8 cellular contexts compared by ENCODE assay signal in the genomic region with DNA sequence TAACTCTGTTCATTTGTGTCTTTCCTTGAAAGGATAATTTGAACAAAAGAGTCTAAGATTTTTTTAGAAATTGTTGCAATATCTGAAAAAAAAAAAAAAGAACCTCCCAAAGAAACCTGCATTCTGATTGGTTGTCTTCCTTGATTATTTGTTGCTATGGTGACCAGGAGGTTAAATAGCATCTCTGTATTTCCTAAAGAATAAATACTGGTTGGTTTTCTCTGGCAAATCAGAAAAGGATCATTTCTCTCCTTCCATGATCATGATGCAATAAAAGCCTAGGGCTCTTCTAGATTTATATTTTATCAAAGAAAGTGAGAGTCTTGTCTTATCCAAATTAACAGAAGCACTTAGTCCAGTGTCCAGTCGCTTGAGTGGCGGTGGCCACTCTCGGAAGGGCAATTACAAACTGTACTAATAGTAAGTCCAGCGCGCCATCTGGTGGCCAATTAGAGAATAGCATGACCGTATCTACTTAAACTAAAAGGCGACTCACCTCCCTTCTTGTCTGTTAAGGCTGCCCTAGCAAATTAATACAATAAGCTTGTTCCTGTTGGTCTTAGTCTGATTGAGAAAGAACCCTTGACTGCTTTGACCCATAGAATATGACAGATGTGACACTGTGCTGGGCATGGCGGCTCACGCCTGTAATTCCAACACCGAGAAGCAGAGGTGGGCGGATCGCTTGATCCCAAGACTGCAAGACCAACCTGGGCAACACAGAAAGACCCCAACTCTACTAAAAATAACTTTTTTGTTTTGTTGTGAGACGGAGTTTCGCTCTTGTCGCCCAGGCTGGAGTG. TPM values are rescaled to one million over a fixed set of nuclear protein-coding genes. Genes with fewer than 3 reads are reported as not detected.
DNase-seq lines count a peak whose midpoint lies in the region; ATAC-seq, FAIRE-seq and TF ChIP-seq lines count a peak whose summit lies in the region.

No MANE protein-coding gene starts in this region.

- no peak overlapping the region for H3K4me2 ChIP-seq in HepG2 (ENCODE audit: low read depth, low read length)

- no peak overlapping the region for H3K4me3 ChIP-seq in HEK293 (ENCODE audit: low read depth, low read length)
- no peak overlapping the region for H3K4me3 ChIP-seq in colonic mucosa
- H3K4me3 ChIP-seq in HepG2 (replicated peaks in 1 of 3; ENCODE audit: insufficient read depth in 1 of 3, low read depth in 2 of 3, low read length in 3 of 3) = no peak overlapping the region

- BruUV-seq in HepG2 (replicated peaks; lab: Mats Ljungman, UMichigan) = no TSS peak

- H3K27me3 Mint-ChIP-seq in activated CD4-positive, alpha-beta T cell treated with anti-CD3 and anti-CD28 coated beads, Interleukin-2, amount 10 ng/mL, durations not matched to agents 24 days and 14 days = peaks cover 9% of the 10 kb centered on the region

- TF ChIP-seq CTCF in HEK293 (tag by site-specific recombination; IDR thresholded peaks at IDR 0.05) = peak; percentile 75
- peak; percentile 77 for TF ChIP-seq CTCF in colonic mucosa (IDR thresholded peaks at IDR 0.05)
- peak; percentile 83 for TF ChIP-seq CTCF in HepG2 (CRISPR knock-in tag; IDR thresholded peaks at IDR 0.05)

- H3K4me3 Mint-ChIP-seq in activated CD4-positive, alpha-beta T cell treated with anti-CD3 and anti-CD28 coated beads, Interleukin-2, amount 10 ng/mL, durations not matched to agents 24 days and 14 days = no peak overlapping the region

- H3K4me1 ChIP-seq in HEK293 (ENCODE audit: control insufficient read depth, insufficient read depth, low read length) = no peaks in the 10 kb centered on the region; the same call in 1 of the 2 replicates
- H3K4me1 ChIP-seq in colonic mucosa = no peaks in the 10 kb centered on the region
- H3K4me1 ChIP-seq in HepG2 (ENCODE audit: insufficient read depth, low read length) = peaks cover 9% of the 10 kb centered on the region

- 39% methylated on average over 12 of the region's 15 CpGs for WGBS in HepG2 (ENCODE audit: low lambda C conversion rate)

- peak; percentile 83 for FAIRE-seq in HepG2 (lab: Jason Lieb, UNC)

- peaks cover 6% of the 10 kb centered on the region for H3K4me1 Mint-ChIP-seq in activated CD4-positive, alpha-beta T cell treated with anti-CD3 and anti-CD28 coated beads, Interleukin-2, amount 10 ng/mL, durations not matched to agents 24 days and 14 days

- peak; percentile 60; the same call in 1 of the 2 replicates for TF ChIP-seq RAD21 in HepG2 (CRISPR knock-in tag; IDR thresholded peaks at IDR 0.05)

- TF ChIP-seq POLR2A in HepG2 (IDR thresholded peaks at IDR 0.05; ENCODE audit: insufficient read depth in 1 of 2, low read depth in 2 of 2, low read length in 2 of 2) = no peak

- H3K9me3 ChIP-seq in HEK293 (ENCODE audit: control insufficient read depth, insufficient read depth, low read depth, low read length) (no peaks in the 10 kb centered on the region), colonic mucosa (no peaks in the 10 kb centered on the region), HepG2 (ENCODE audit: low read length) (no peaks in the 10 kb centered on the region)

- H3K27me3 ChIP-seq in colonic mucosa (no peaks in the 10 kb centered on the region), HepG2 (ENCODE audit: control insufficient read depth in 1 of 2, insufficient read depth in 2 of 2, low read length in 2 of 2) (no peaks in the 10 kb centered on the region)

- H4K20me1 ChIP-seq in HepG2 (ENCODE audit: insufficient read depth, low read length) = no peaks in the 10 kb centered on the region

- intact Hi-C loops in activated CD4-positive, alpha-beta T cell treated with anti-CD3 and anti-CD28 coated beads, Interleukin-2, amount 10 ng/mL, durations not matched to agents 24 days and 14 days (cut with micrococcal nuclease) = loop anchor here (1.0 kb wide), 2 partner anchors 13 to 26 kb away; no protein-coding TSS in a partner anchor
- intact Hi-C loops in colonic mucosa (cut with DNase I) = no loop called here
- intact Hi-C loops in HepG2 (cut with micrococcal nuclease; ENCODE audit: unreplicated experiment) = loop anchor here (1.0 kb wide), 1 partner anchor 13 kb away; no protein-coding TSS in a partner anchor

- H3K36me3 Mint-ChIP-seq in activated CD4-positive, alpha-beta T cell treated with anti-CD3 and anti-CD28 coated beads, Interleukin-2, amount 10 ng/mL, durations not matched to agents 24 days and 14 days (ENCODE audit: low read depth) = no peaks in the 10 kb centered on the region

- H3K27ac ChIP-seq in HEK293 (ENCODE audit: extremely low read depth, low read depth, low read length) (no peak overlapping the region), colonic mucosa (no peak overlapping the region), HepG2 (ENCODE audit: extremely low read length, insufficient read depth, low read length) (no peak overlapping the region)

- in situ Hi-C loops in HepG2 (cut with HindIII; ENCODE audit: extremely low pct_ligation_motif_present, low pct_unique_long_range_greater_than_20kb) = no loop called here

- POLR2A ChIA-PET in HEK293 (lab: Yijun Ruan, JAX) (interaction anchor here (0.7 kb wide), 1 partner anchor 209 kb away, joined by 3 read pairs; no protein-coding TSS in a partner anchor), HepG2 (lab: Yijun Ruan, JAX) (no interaction called here)

- H3K27ac Mint-ChIP-seq in activated CD4-positive, alpha-beta T cell treated with anti-CD3 and anti-CD28 coated beads, Interleukin-2, amount 10 ng/mL, durations not matched to agents 24 days and 14 days = no peak overlapping the region

- DNase-seq in AG20443 (ENCODE audit: low spot score) (peak; percentile 81), NCI-H526 treated with DMSO at 0.1 percent for 48 hours (lab: John Stamatoyannopoulos, UW) (peak; percentile 54), colonic mucosa (peak; percentile 93), HepG2 (ENCODE audit: low spot score) (peak; percentile 79)
- peak; percentile 92 for DNase-seq in activated CD4-positive, alpha-beta T cell treated with anti-CD3 and anti-CD28 coated beads, Interleukin-2, amount 10 ng/mL, durations not matched to agents 24 days and 14 days
- DNase-seq in stimulated activated CD4-positive, alpha-beta T cell treated with anti-CD3 and anti-CD28 coated beads, Interleukin-4, amount 100 ng/mL, for 4 hours = peak; percentile 72

- H3K79me2 ChIP-seq in HepG2 (ENCODE audit: insufficient read depth, low read length) = no peaks in the 10 kb centered on the region

- H3K9ac ChIP-seq in colonic mucosa (ENCODE audit: low read depth in 2 of 2, low read length in 2 of 2) = no peak overlapping the region
- H3K9ac ChIP-seq in HepG2 (ENCODE audit: insufficient read depth, low read depth, low read length) = no peak overlapping the region

- ATAC-seq in HepG2 = peak; percentile 77
- ATAC-seq in GM19324 (IDR thresholded peaks at IDR 0.05; ENCODE audit: low FRiP score, unreplicated experiment) = no peak

- CTCF ChIA-PET in HEK293 (lab: Yijun Ruan, JAX) (interaction anchor here (0.6 to 8.8 kb wide), 34 partner anchors 9 to 886 kb away, joined by 3 to 166 read pairs (median 4); a partner anchor contains a TSS), HepG2 (lab: Yijun Ruan, JAX; ENCODE audit: low intra/inter-chr PET ratio, low total read pairs) (interaction anchor here (0.7 to 1.6 kb wide), 3 partner anchors 13 to 147 kb away, joined by 3 to 27 read pairs (median 5); no protein-coding TSS in a partner anchor)

- no peaks in the 10 kb centered on the region for H3K36me3 ChIP-seq in HEK293 (ENCODE audit: control insufficient read depth in 2 of 2, insufficient read depth in 1 of 2, low read length in 2 of 2)
- no peaks in the 10 kb centered on the region for H3K36me3 ChIP-seq in colonic mucosa
- H3K36me3 ChIP-seq in HepG2 (replicated peaks in 1 of 2; ENCODE audit: control insufficient read depth in 1 of 2, insufficient read depth in 2 of 2, low read length in 2 of 2) = no peaks in the 10 kb centered on the region

- H3K9me3 Mint-ChIP-seq in activated CD4-positive, alpha-beta T cell treated with anti-CD3 and anti-CD28 coated beads, Interleukin-2, amount 10 ng/mL, durations not matched to agents 24 days and 14 days = no peaks in the 10 kb centered on the region

- H2AFZ ChIP-seq in HepG2 (ENCODE audit: low read length) = no peak overlapping the region

- TF ChIP-seq EP300 in HepG2 (IDR thresholded peaks at IDR 0.05; ENCODE audit: low read depth in 2 of 2, low read length in 2 of 2) (no peak), HepG2 (CRISPR knock-in tag; IDR thresholded peaks at IDR 0.05; ENCODE audit: borderline replicate concordance) (no peak)

RNA-seq across cellular contexts. Expression of a gene that starts 47.0 kb away (rescaled TPM):
- not detected in 2 replicates for total RNA-seq in activated CD4-positive, alpha-beta T cell treated with anti-CD3 and anti-CD28 coated beads, Interleukin-2, amount 10 ng/mL, durations not matched to agents 24 days and 14 days
- total RNA-seq in colonic mucosa (under 1 TPM; 0.27 to 0.29 TPM), HepG2 (2016; rRNA removed; fragmentation: Illumina TruSeq; extraction: Trizol) (not detected in 2 replicates)
- total RNA-seq in HepG2 (2016; cell fraction: cytosol; rRNA removed; fragmentation: Illumina TruSeq; extraction: Trizol; ENCODE audit: low read depth) = not detected in 2 replicates
- total RNA-seq in HepG2 (2016; cell fraction: insoluble cytoplasmic fraction; rRNA removed; fragmentation: Illumina TruSeq; extraction: Trizol) = not detected in 2 replicates
- total RNA-seq in HepG2 (2016; cell fraction: membrane; rRNA removed; fragmentation: Illumina TruSeq; extraction: Trizol) = not detected in 2 replicates
- total RNA-seq in HepG2 (2016; cell fraction: nucleus; rRNA removed; fragmentation: Illumina TruSeq; extraction: Trizol) = not detected in 2 replicates
- polyA plus RNA-seq in HepG2 (2011; rRNA removed) = not detected in 2 replicates
- polyA plus RNA-seq in HepG2 (2011; cell fraction: cytosol; rRNA removed) = not detected in 2 replicates
- polyA plus RNA-seq in HepG2 (2011; cell fraction: nucleus; rRNA removed) = 0.02 TPM in 1 of 2 replicates, not detected in the other
- polyA plus RNA-seq in HepG2 (2012) = not detected in 2 replicates
- polyA plus RNA-seq in HepG2 (2016; cell fraction: cytosol; fragmentation: Illumina TruSeq; extraction: Trizol; ENCODE audit: low read depth) = not detected in 2 replicates
- not detected in 2 replicates for polyA plus RNA-seq in HepG2 (2016; cell fraction: insoluble cytoplasmic fraction; fragmentation: Illumina TruSeq; extraction: Trizol; ENCODE audit: low read depth)
- not detected in 2 replicates for polyA plus RNA-seq in HepG2 (2016; cell fraction: membrane; fragmentation: Illumina TruSeq; extraction: Trizol; ENCODE audit: low read depth)
- polyA plus RNA-seq in HepG2 (2016; cell fraction: nucleus; fragmentation: Illumina TruSeq; extraction: Trizol; ENCODE audit: insufficient read depth, low read depth) = not detected in 2 replicates
- polyA minus RNA-seq in HepG2 (2011; rRNA and poly(A)+ RNA removed; ENCODE audit: low replicate concordance) = 0.07 TPM in 1 of 2 replicates, not detected in the other
- not detected in 2 replicates for polyA minus RNA-seq in HepG2 (2011; cell fraction: cytosol; rRNA and poly(A)+ RNA removed)
- not detected in 2 replicates for polyA minus RNA-seq in HepG2 (2011; cell fraction: nucleus; rRNA and poly(A)+ RNA removed)

RNA-seq across cellular contexts. Expression of a gene that starts 58.5 kb away (rescaled TPM):
- 477 and 479 TPM in 2 replicates for total RNA-seq in activated CD4-positive, alpha-beta T cell treated with anti-CD3 and anti-CD28 coated beads, Interleukin-2, amount 10 ng/mL, durations not matched to agents 24 days and 14 days
- total RNA-seq in colonic mucosa = 100 to 1,000 TPM; 309 to 444 TPM
- total RNA-seq in HepG2 (2016; rRNA removed; fragmentation: Illumina TruSeq; extraction: Trizol) = 258 and 314 TPM in 2 replicates
- total RNA-seq in HepG2 (2016; cell fraction: cytosol; rRNA removed; fragmentation: Illumina TruSeq; extraction: Trizol; ENCODE audit: low read depth) = 219 and 253 TPM in 2 replicates
- total RNA-seq in HepG2 (2016; cell fraction: insoluble cytoplasmic fraction; rRNA removed; fragmentation: Illumina TruSeq; extraction: Trizol) = 270 and 297 TPM in 2 replicates
- total RNA-seq in HepG2 (2016; cell fraction: membrane; rRNA removed; fragmentation: Illumina TruSeq; extraction: Trizol) = 322 and 352 TPM in 2 replicates
- total RNA-seq in HepG2 (2016; cell fraction: nucleus; rRNA removed; fragmentation: Illumina TruSeq; extraction: Trizol) = 95.5 and 96.2 TPM in 2 replicates
- polyA plus RNA-seq in HepG2 (2011; rRNA removed) = 232 and 239 TPM in 2 replicates
- 211 and 281 TPM in 2 replicates for polyA plus RNA-seq in HepG2 (2011; cell fraction: cytosol; rRNA removed)
- polyA plus RNA-seq in HepG2 (2011; cell fraction: nucleus; rRNA removed) = 146 and 178 TPM in 2 replicates
- polyA plus RNA-seq in HepG2 (2012) = 277 and 325 TPM in 2 replicates
- 495 and 575 TPM in 2 replicates for polyA plus RNA-seq in HepG2 (2016; cell fraction: cytosol; fragmentation: Illumina TruSeq; extraction: Trizol; ENCODE audit: low read depth)
- 466 and 539 TPM in 2 replicates for polyA plus RNA-seq in HepG2 (2016; cell fraction: insoluble cytoplasmic fraction; fragmentation: Illumina TruSeq; extraction: Trizol; ENCODE audit: low read depth)
- 497 and 555 TPM in 2 replicates for polyA plus RNA-seq in HepG2 (2016; cell fraction: membrane; fragmentation: Illumina TruSeq; extraction: Trizol; ENCODE audit: low read depth)
- 259 and 261 TPM in 2 replicates for polyA plus RNA-seq in HepG2 (2016; cell fraction: nucleus; fragmentation: Illumina TruSeq; extraction: Trizol; ENCODE audit: insufficient read depth, low read depth)
- 66.6 and 121 TPM in 2 replicates for polyA minus RNA-seq in HepG2 (2011; rRNA and poly(A)+ RNA removed; ENCODE audit: low replicate concordance)
- polyA minus RNA-seq in HepG2 (2011; cell fraction: cytosol; rRNA and poly(A)+ RNA removed) = 58.1 and 58.6 TPM in 2 replicates
- polyA minus RNA-seq in HepG2 (2011; cell fraction: nucleus; rRNA and poly(A)+ RNA removed) = 33.0 and 37.0 TPM in 2 replicates
